Comparison of ENCODE assay signal across 9 cellular contexts in the genomic region with DNA sequence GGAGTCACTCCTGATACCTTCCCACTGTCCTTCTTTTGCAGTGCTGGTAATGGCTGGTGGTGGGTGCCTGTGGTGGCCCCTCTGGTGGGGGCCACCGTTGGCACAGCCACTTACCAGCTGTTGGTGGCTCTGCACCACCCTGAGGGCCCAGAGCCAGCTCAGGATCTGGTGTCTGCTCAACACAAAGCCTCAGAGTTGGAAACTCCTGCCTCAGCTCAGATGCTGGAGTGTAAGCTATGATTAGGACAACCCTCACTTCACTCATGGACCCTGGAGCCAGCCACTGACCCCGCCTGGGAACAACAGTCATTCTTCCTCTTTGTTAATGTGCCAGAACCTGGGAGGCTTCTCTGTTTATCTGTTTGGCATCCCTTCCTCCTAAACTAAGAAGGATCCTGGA. TPM values are rescaled to one million over a fixed set of nuclear protein-coding genes. Genes with fewer than 3 reads are reported as not detected.
A peak's percentile ranks its signal among the peaks of the same experiment; 100 is the strongest.
DNase-seq lines count a peak whose midpoint lies in the region; ATAC-seq and TF ChIP-seq lines count a peak whose summit lies in the region.
"Had no signal": no experiment of that assay in that cellular context is flagged by ENCODE, and none has a peak within 500 bp of the region (broad histone marks: within the 10 kb centered on the region; RNA-seq: fewer than 3 reads in every experiment).

No MANE protein-coding gene starts in this region.

- POLR2A ChIA-PET in CD8-positive, alpha-beta T cell (lab: Charles Lee) = interaction anchor here (0.9 to 4.1 kb wide), 3 partner anchors 12 to 95 kb away, joined by 3 to 47 read pairs (median 3); no protein-coding TSS in a partner anchor

- CTCF ChIA-PET in CD8-positive, alpha-beta T cell (lab: Charles Lee) = interaction anchor here (0.7 to 10.7 kb wide), 12 partner anchors 11 to 155 kb away, joined by 3 to 184 read pairs (median 4); a partner anchor contains a TSS

- peaks cover 40% of the 10 kb centered on the region for H3K4me1 Mint-ChIP-seq in CD8-positive, alpha-beta T cell (ENCODE audit: low read depth)

- intact Hi-C loops in CD8-positive, alpha-beta T cell (cut with DNase I, micrococcal nuclease) = loop anchor here (1.0 to 10.0 kb wide), 9 partner anchors 11 to 811 kb away; a partner anchor contains a TSS
- intact Hi-C loops in ovary (cut with DNase I) = loop anchor here in 1 of 4 donors (5.0 kb wide), 1 partner anchor 52 kb away; a partner anchor contains a TSS

- no peaks in the 10 kb centered on the region for H3K27me3 ChIP-seq in CD8-positive, alpha-beta T cell (ENCODE audit: insufficient read depth, low read length)
- H3K27me3 ChIP-seq in OCI-LY1 (ENCODE audit: insufficient read depth, low read length) (peaks cover 2% of the 10 kb centered on the region; the same call in 1 of the 2 replicates), ovary (no peaks in the 10 kb centered on the region)
- no peaks in the 10 kb centered on the region for H3K27me3 ChIP-seq in effector memory CD4-positive, alpha-beta T cell (replicated peaks; ENCODE audit: control insufficient read depth, insufficient read depth, low read length, poor library complexity, severe bottlenecking)

- WGBS in ovary, 3 donors = 28 to 62% (median 39%) methylated on average over 2 of the region's 2 CpGs

- H3K36me3 Mint-ChIP-seq in CD8-positive, alpha-beta T cell = peaks cover 8% of the 10 kb centered on the region

- H3K9me3 Mint-ChIP-seq in CD8-positive, alpha-beta T cell = no peaks in the 10 kb centered on the region
- H3K9me3 Mint-ChIP-seq: dendritic cell treated with granulocyte-macrophage colony-stimulating factor and Interleukin-4, amounts not matched to agents 40 ng/mL and 50 ng/mL, for 4 days had no signal

- H3K4me3 Mint-ChIP-seq in CD8-positive, alpha-beta T cell = peak overlapping the region; percentile 96

- H3F3A ChIP-seq in OCI-LY1 (ENCODE audit: insufficient read depth, low read length) = no peaks in the 10 kb centered on the region

- H2AFZ ChIP-seq in OCI-LY1 (ENCODE audit: low read length) = no peak overlapping the region

- H3K9me2 ChIP-seq in OCI-LY1 (ENCODE audit: low read depth, low read length) = no peaks in the 10 kb centered on the region

- H3K27ac ChIP-seq in CD8-positive, alpha-beta T cell (ENCODE audit: low read depth, low read length) = no peak overlapping the region
- H3K27ac ChIP-seq in OCI-LY1 (ENCODE audit: low read depth, low read length, poor library complexity, severe bottlenecking) = no peak overlapping the region
- no peak overlapping the region for H3K27ac ChIP-seq in effector memory CD4-positive, alpha-beta T cell (ENCODE audit: insufficient read depth, low read length, poor library complexity, severe bottlenecking)
- H3K27ac ChIP-seq in ovary = no peak overlapping the region

- no peak overlapping the region for H3K9ac ChIP-seq in OCI-LY1 (ENCODE audit: low read length)

- H3K27ac Mint-ChIP-seq in CD8-positive, alpha-beta T cell = peak overlapping the region; percentile 57
- H3K27ac Mint-ChIP-seq: dendritic cell treated with granulocyte-macrophage colony-stimulating factor and Interleukin-4, amounts not matched to agents 40 ng/mL and 50 ng/mL, for 4 days had no signal

- no peak for DNase-seq in CD8-positive, alpha-beta T cell
- no peak for DNase-seq in effector memory CD4-positive, alpha-beta T cell
- DNase-seq in ovary = peak in 2 of 5 donors; percentile 43 to 48
- no peak for DNase-seq in AG08396 (ENCODE audit: low spot score)
- no peak for DNase-seq in central memory CD4-positive, alpha-beta T cell
- DNase-seq in DMS153 treated with DMSO at 0.1 percent for 48 hours (lab: John Stamatoyannopoulos, UW; ENCODE audit: unreplicated experiment) = no peak

- peaks cover 36% of the 10 kb centered on the region for H3K4me1 ChIP-seq in CD8-positive, alpha-beta T cell (ENCODE audit: insufficient read depth, low read length)
- H3K4me1 ChIP-seq in OCI-LY1 (ENCODE audit: insufficient read depth, low read length, severe bottlenecking) (peaks cover 24% of the 10 kb centered on the region), ovary (ENCODE audit: insufficient read depth) (peaks cover 17% of the 10 kb centered on the region)
- H3K4me1 ChIP-seq in effector memory CD4-positive, alpha-beta T cell (ENCODE audit: control insufficient read depth, insufficient read depth, low read length, poor library complexity, severe bottlenecking) = peaks cover 33% of the 10 kb centered on the region

- peak overlapping the region; percentile 98 for H3K4me3 ChIP-seq in CD8-positive, alpha-beta T cell (ENCODE audit: low read depth, low read length)
- H3K4me3 ChIP-seq in OCI-LY1 (ENCODE audit: low read depth, low read length, poor library complexity, severe bottlenecking) (peak overlapping the region; percentile 91), ovary (peak overlapping the region; percentile 72)
- peak overlapping the region; percentile 75 for H3K4me3 ChIP-seq in effector memory CD4-positive, alpha-beta T cell (ENCODE audit: insufficient read depth, low read depth, low read length, poor library complexity, severe bottlenecking)

- TF ChIP-seq CTCF in CD8-positive, alpha-beta T cell (IDR thresholded peaks at IDR 0.05) = no peak
- TF ChIP-seq CTCF in OCI-LY1 (IDR thresholded peaks at IDR 0.05; ENCODE audit: low read length) (no peak), ovary (IDR thresholded peaks at IDR 0.05) (no peak)

- TF ChIP-seq POLR2A in ovary (IDR thresholded peaks at IDR 0.05) = no peak

- H3K79me2 ChIP-seq in OCI-LY1 (ENCODE audit: insufficient read depth, low read length) = no peaks in the 10 kb centered on the region

- peaks cover 6% of the 10 kb centered on the region for H3K27me3 Mint-ChIP-seq in CD8-positive, alpha-beta T cell (ENCODE audit: low read depth)

- no peak for ATAC-seq in CD8-positive, alpha-beta T cell
- no peak for ATAC-seq in HG03571 (IDR thresholded peaks at IDR 0.05; ENCODE audit: unreplicated experiment)

- no peaks in the 10 kb centered on the region for H4K20me1 ChIP-seq in OCI-LY1 (ENCODE audit: insufficient read depth, low read length)

- H3K4me2 ChIP-seq in OCI-LY1 (ENCODE audit: low read length) = peak overlapping the region; percentile 99

- H3K9me3 ChIP-seq in CD8-positive, alpha-beta T cell (ENCODE audit: low read length) = no peaks in the 10 kb centered on the region
- H3K9me3 ChIP-seq in OCI-LY1 (ENCODE audit: low read length) (no peaks in the 10 kb centered on the region), ovary (no peaks in the 10 kb centered on the region)
- H3K9me3 ChIP-seq in effector memory CD4-positive, alpha-beta T cell (ENCODE audit: control insufficient read depth, low read length) = no peaks in the 10 kb centered on the region

- H3K36me3 ChIP-seq in CD8-positive, alpha-beta T cell (ENCODE audit: insufficient read depth, low read length) = no peaks in the 10 kb centered on the region
- no peaks in the 10 kb centered on the region for H3K36me3 ChIP-seq in OCI-LY1 (ENCODE audit: insufficient read depth, low read length)
- H3K36me3 ChIP-seq in effector memory CD4-positive, alpha-beta T cell (ENCODE audit: control insufficient read depth, insufficient read depth, low read length) = no peaks in the 10 kb centered on the region
- no peaks in the 10 kb centered on the region for H3K36me3 ChIP-seq in ovary

- no peak for TF ChIP-seq EP300 in ovary (IDR thresholded peaks at IDR 0.05)

RNA-seq across cellular contexts. Expression of a gene that starts 1.1 kb away (rescaled TPM):
- 10 to 100 TPM; 51.1 to 58.4 TPM for total RNA-seq in CD8-positive, alpha-beta T cell
- 100 to 1,000 TPM in 1 of 7 donors, 10 to 100 TPM in 6; 59.7 to 112 (median 83.7) TPM for total RNA-seq in ovary
- polyA plus RNA-seq in ovary = 10 to 100 TPM; 53.0 to 54.7 TPM

RNA-seq across cellular contexts. Expression of a gene that starts 3.3 kb away (rescaled TPM):
- total RNA-seq in CD8-positive, alpha-beta T cell = not detected
- total RNA-seq in ovary = 1 to 10 TPM in 1 of 7 donors, under 1 TPM in 1, not detected in 5; 0.23 to 1.0 TPM
- polyA plus RNA-seq in ovary = under 1 TPM in 1 of 2 donors, not detected in 1; 0.13 TPM

RNA-seq across cellular contexts. Expression of a gene that starts 51.8 kb away (rescaled TPM):
- total RNA-seq in CD8-positive, alpha-beta T cell = 10 to 100 TPM; 56.8 to 58.4 TPM
- 100 to 1,000 TPM in 2 of 7 donors, 10 to 100 TPM in 5; 67.2 to 134 (median 81.3) TPM for total RNA-seq in ovary
- polyA plus RNA-seq in ovary = 100 to 1,000 TPM in 1 of 2 donors, 10 to 100 TPM in 1; 90.1 to 198 TPM
